ENCODE assay signal across 24 cellular contexts in genomic region chr1:149914545-149914944, GRCh38.
"Had no signal": no experiment of that assay in that cellular context is flagged by ENCODE, and none has a peak within 500 bp of the region (broad histone marks: within the 10 kb centered on the region; RNA-seq: fewer than 3 reads in every experiment).

No MANE protein-coding gene starts in this region.

- H3K27ac Mint-ChIP-seq: activated T-cell treated with anti-CD3 and anti-CD28 coated beads, Interleukin-2, amount 50 U/mL, for 24 hours; effector memory CD8-positive, alpha-beta T cell; nephron had no signal

- H3K4me1 ChIP-seq: gastrocnemius medialis had no signal

- H3K27ac ChIP-seq: brain microvascular endothelial cell, gastrocnemius medialis, left lung, lower lobe of right lung, neutrophil, right lobe of liver had no signal

- H3K9me3 Mint-ChIP-seq: activated T-cell treated with anti-CD3 and anti-CD28 coated beads, Interleukin-2, amount 50 U/mL, for 24 hours; activated T-helper 2 cell treated with anti-CD3 and anti-CD28 coated beads, Interferon-gamma antibody, Interleukin-2, Interleukin-4, amounts not matched to agents 10 μg/mL and 5 μg/mL and 100 μg/mL, durations not matched to agents 14 hours and 24 hours and 36 hours; effector memory CD8-positive, alpha-beta T cell; nephron had no signal

- H3K36me3 ChIP-seq: brain microvascular endothelial cell, gastrocnemius medialis, left lung, lower lobe of right lung, right lobe of liver had no signal

- H3K4me3 ChIP-seq: gastrocnemius medialis, left lung, lower lobe of right lung, mucosa of descending colon, right lobe of liver, thoracic aorta had no signal

- DNase-seq: activated CD4-positive, alpha-beta T cell treated with anti-CD3 and anti-CD28 coated beads for 48 hours; activated CD4-positive, CD25-positive, alpha-beta regulatory T cell; activated CD8-positive, alpha-beta memory T cell treated with anti-CD3 and anti-CD28 coated beads, Interleukin-2, amount 50 U/mL, for 4 hours; activated naive CD4-positive, alpha-beta T cell treated with Interleukin-2 at 50 U/mL for 16 hours; activated T-cell treated with anti-CD3 and anti-CD28 coated beads, Interleukin-2, amount 50 U/mL, for 24 hours; amniotic stem cell; brain microvascular endothelial cell; cortex of kidney; effector memory CD8-positive, alpha-beta T cell; erythroblast; gastrocnemius medialis; glutamatergic neuron; left lung; lower lobe of right lung; mesendoderm; mucosa of descending colon; right lobe of liver; stimulated activated CD4-positive, alpha-beta T cell treated with anti-CD3 and anti-CD28 coated beads, Interleukin-2, amount 100 ng/mL, for 48 hours; stimulated activated naive CD8-positive, alpha-beta T cell treated with anti-CD3 and anti-CD28 coated beads, Interleukin-15, Interleukin-2, amounts not matched to agents 100 U/mL and 50 U/mL, for 24 hours; trophoblast cell had no signal

- H3K9me3 ChIP-seq: gastrocnemius medialis, left lung, lower lobe of right lung, mucosa of descending colon, neutrophil, right lobe of liver, thoracic aorta had no signal

- H3K4me3 Mint-ChIP-seq: activated T-cell treated with anti-CD3 and anti-CD28 coated beads, Interleukin-2, amount 50 U/mL, for 24 hours; effector memory CD8-positive, alpha-beta T cell had no signal

- H3K27me3 ChIP-seq: brain microvascular endothelial cell, neutrophil, right lobe of liver had no signal

- H3K27me3 Mint-ChIP-seq: activated T-cell treated with anti-CD3 and anti-CD28 coated beads, Interleukin-2, amount 50 U/mL, for 24 hours had no signal

- ATAC-seq: effector memory CD8-positive, alpha-beta T cell; gastrocnemius medialis; left lung; lower lobe of right lung; mucosa of descending colon; right lobe of liver; stimulated activated naive CD8-positive, alpha-beta T cell treated with anti-CD3 and anti-CD28 coated beads, Interleukin-15, Interleukin-2, amounts not matched to agents 100 U/mL and 50 U/mL, for 24 hours had no signal
